Comparison of ENCODE assay signal across 1 cellular context in the genomic region with DNA sequence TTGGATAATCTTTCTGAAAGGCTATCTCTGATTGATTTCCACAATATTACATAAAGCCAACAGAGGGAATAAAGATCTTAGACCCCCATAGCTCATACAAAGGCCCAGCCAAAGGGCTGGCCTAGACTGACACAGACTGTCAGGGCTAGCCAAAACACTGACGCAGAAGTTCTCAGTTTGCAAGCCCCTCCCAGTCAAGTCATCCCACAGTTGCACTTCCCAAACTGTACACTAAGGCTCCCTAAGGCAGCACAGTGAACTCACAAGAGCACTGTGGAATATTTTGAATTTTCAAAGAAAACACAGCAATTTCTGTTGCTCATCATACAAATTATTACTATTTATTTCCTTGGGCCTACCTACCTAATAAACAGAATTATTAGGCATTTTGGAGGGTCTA.
TF ChIP-seq lines count a peak whose summit lies in the region.

No MANE protein-coding gene starts in this region.

TF ChIP-seq in HepG2, 621 proteins besides CTCF, POLR2A, EP300 and RAD21 (continued from another document):
- TF ChIP-seq, protein P1, sequence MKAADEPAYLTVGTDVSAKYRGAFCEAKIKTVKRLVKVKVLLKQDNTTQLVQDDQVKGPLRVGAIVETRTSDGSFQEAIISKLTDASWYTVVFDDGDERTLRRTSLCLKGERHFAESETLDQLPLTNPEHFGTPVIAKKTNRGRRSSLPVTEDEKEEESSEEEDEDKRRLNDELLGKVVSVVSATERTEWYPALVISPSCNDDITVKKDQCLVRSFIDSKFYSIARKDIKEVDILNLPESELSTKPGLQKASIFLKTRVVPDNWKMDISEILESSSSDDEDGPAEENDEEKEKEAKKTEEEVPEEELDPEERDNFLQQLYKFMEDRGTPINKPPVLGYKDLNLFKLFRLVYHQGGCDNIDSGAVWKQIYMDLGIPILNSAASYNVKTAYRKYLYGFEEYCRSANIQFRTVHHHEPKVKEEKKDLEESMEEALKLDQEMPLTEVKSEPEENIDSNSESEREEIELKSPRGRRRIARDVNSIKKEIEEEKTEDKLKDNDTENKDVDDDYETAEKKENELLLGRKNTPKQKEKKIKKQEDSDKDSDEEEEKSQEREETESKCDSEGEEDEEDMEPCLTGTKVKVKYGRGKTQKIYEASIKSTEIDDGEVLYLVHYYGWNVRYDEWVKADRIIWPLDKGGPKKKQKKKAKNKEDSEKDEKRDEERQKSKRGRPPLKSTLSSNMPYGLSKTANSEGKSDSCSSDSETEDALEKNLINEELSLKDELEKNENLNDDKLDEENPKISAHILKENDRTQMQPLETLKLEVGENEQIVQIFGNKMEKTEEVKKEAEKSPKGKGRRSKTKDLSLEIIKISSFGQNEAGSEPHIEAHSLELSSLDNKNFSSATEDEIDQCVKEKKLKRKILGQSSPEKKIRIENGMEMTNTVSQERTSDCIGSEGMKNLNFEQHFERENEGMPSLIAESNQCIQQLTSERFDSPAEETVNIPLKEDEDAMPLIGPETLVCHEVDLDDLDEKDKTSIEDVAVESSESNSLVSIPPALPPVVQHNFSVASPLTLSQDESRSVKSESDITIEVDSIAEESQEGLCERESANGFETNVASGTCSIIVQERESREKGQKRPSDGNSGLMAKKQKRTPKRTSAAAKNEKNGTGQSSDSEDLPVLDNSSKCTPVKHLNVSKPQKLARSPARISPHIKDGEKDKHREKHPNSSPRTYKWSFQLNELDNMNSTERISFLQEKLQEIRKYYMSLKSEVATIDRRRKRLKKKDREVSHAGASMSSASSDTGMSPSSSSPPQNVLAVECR (CRISPR knock-in tag; IDR thresholded peaks at IDR 0.05; ENCODE audit: borderline replicate concordance): no peak
- no peak for TF ChIP-seq SP4 (CRISPR knock-in tag; IDR thresholded peaks at IDR 0.05)
- no peak for TF ChIP-seq TSC22D2 (CRISPR knock-in tag; IDR thresholded peaks at IDR 0.05; ENCODE audit: borderline replicate concordance)
- TF ChIP-seq, protein P2, sequence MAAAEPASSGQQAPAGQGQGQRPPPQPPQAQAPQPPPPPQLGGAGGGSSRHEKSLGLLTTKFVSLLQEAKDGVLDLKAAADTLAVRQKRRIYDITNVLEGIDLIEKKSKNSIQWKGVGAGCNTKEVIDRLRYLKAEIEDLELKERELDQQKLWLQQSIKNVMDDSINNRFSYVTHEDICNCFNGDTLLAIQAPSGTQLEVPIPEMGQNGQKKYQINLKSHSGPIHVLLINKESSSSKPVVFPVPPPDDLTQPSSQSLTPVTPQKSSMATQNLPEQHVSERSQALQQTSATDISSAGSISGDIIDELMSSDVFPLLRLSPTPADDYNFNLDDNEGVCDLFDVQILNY (CRISPR knock-in tag; conservative IDR thresholded peaks at IDR 0.05): no peak
- no peak for TF ChIP-seq U2AF2 (IDR thresholded peaks at IDR 0.05; ENCODE audit: low read depth, low read length)
- no peak for TF ChIP-seq PPARG (CRISPR knock-in tag; conservative IDR thresholded peaks at IDR 0.05)
- TF ChIP-seq, protein P3, sequence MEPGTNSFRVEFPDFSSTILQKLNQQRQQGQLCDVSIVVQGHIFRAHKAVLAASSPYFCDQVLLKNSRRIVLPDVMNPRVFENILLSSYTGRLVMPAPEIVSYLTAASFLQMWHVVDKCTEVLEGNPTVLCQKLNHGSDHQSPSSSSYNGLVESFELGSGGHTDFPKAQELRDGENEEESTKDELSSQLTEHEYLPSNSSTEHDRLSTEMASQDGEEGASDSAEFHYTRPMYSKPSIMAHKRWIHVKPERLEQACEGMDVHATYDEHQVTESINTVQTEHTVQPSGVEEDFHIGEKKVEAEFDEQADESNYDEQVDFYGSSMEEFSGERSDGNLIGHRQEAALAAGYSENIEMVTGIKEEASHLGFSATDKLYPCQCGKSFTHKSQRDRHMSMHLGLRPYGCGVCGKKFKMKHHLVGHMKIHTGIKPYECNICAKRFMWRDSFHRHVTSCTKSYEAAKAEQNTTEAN (CRISPR knock-in tag; conservative IDR thresholded peaks at IDR 0.05): no peak
